ENCODE assay signal across 8 cellular contexts in the genomic region with DNA sequence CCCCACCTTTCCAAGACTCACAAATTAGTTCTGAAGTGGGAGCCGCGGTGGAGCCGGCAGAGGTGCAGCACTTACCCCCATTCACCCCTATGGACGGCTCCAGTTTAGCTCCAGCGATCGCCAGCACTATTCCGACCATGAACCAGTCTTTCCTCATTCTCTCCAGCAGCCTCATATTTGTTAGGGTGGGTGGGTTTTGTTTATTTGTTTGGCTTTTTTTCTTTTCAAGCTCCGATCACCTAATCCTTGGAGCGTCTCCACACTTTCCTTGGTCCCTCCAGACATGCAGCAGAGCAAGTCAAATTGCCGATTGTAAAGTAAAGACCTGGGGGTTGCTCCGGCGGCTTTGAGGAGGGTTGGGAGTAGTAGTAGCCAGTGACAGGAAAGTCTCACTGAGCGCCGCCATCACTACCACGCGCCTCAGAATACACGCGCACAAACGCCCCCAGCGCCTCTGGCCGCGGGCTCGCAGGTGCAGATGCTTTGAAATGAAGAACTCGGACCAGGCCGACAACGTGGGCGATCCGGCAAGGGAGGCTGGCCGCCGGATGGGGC. TPM values are rescaled to one million over a fixed set of nuclear protein-coding genes. Genes with fewer than 3 reads are reported as not detected.
DNase-seq lines count a peak whose midpoint lies in the region; ATAC-seq and TF ChIP-seq lines count a peak whose summit lies in the region.

A gene with protein sequence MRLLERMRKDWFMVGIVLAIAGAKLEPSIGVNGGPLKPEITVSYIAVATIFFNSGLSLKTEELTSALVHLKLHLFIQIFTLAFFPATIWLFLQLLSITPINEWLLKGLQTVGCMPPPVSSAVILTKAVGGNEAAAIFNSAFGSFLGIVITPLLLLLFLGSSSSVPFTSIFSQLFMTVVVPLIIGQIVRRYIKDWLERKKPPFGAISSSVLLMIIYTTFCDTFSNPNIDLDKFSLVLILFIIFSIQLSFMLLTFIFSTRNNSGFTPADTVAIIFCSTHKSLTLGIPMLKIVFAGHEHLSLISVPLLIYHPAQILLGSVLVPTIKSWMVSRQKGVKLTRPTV (minus strand): TSS at position 398 of the 555 bp plus-strand sequence. CDS start 223 bp downstream, at position 175.

- intact Hi-C loops in IMR-90 (cut with micrococcal nuclease): loop anchor here (1.0 to 10.0 kb wide), 4 partner anchors 116 to 573 kb away; a partner anchor contains a TSS

- no peak within 1 kb of the TSS for H2BK20ac ChIP-seq in IMR-90 (ENCODE audit: low read depth, low read length)

- no peak for TF ChIP-seq EP300 in neural cell (conservative IDR thresholded peaks at IDR 0.05; ENCODE audit: poor library complexity, severe bottlenecking)

- no TSS peak for BruUV-seq in IMR-90 (replicated peaks; lab: Mats Ljungman, UMichigan)

- peak within 1 kb of the TSS; percentile 86 for H4K5ac ChIP-seq in IMR-90 (ENCODE audit: low read depth, low read length)

- H3K9ac ChIP-seq in IMR-90 (ENCODE audit: low read depth, low read length) (peak within 1 kb of the TSS; percentile 96), neural cell (ENCODE audit: low read length) (peak within 1 kb of the TSS; percentile 97)

- peak within 1 kb of the TSS; percentile 83 for H2BK5ac ChIP-seq in IMR-90 (ENCODE audit: low read depth, low read length, poor library complexity, severe bottlenecking)

- H3K18ac ChIP-seq in IMR-90 (ENCODE audit: low read depth, low read length): peak within 1 kb of the TSS; percentile 87

- ATAC-seq in GM21619 (IDR thresholded peaks at IDR 0.05; ENCODE audit: unreplicated experiment) (peak; percentile 81), IMR-90 (ENCODE audit: low read depth) (peak; percentile 89)

- peak within 1 kb of the TSS; percentile 88 for H3K4ac ChIP-seq in IMR-90 (ENCODE audit: low read depth, low read length)

- TF ChIP-seq RAD21 in IMR-90 (IDR thresholded peaks at IDR 0.05; ENCODE audit: low read length) (no peak), neural cell (conservative IDR thresholded peaks at IDR 0.05) (peak; percentile 11)

- peak within 1 kb of the TSS; percentile 94 to 96 for H4K8ac ChIP-seq in IMR-90 (ENCODE audit: low read depth in 2 of 2, low read length in 2 of 2)

- TF ChIP-seq POLR2A in IMR-90 (IDR thresholded peaks at IDR 0.05; ENCODE audit: low read depth, low read length): no peak

- H4K20me1 ChIP-seq in DOHH2 (ENCODE audit: control insufficient read depth, insufficient read depth, low read depth, low read length) (no peaks in the 10 kb centered on the region), IMR-90 (ENCODE audit: insufficient read depth, low read length) (no peaks in the 10 kb centered on the region), neural cell (ENCODE audit: insufficient read depth) (no peaks in the 10 kb centered on the region)

- H2AFZ ChIP-seq in IMR-90 (replicated peaks; ENCODE audit: low read length, poor library complexity): peak within 1 kb of the TSS; percentile 100
- H2AFZ ChIP-seq in neural cell (ENCODE audit: low read depth, low read length): peak within 1 kb of the TSS; percentile 98

- H3K79me2 ChIP-seq in DOHH2 (ENCODE audit: control insufficient read depth, low read length) (peaks cover 45% of the 10 kb centered on the region), neural cell (replicated peaks; ENCODE audit: insufficient read depth, low read length) (peaks cover 21% of the 10 kb centered on the region)

- no peaks in the 10 kb centered on the region for H3K9me2 ChIP-seq in DOHH2 (replicated peaks; ENCODE audit: control insufficient read depth, low read length)
- H3K9me2 ChIP-seq in neural cell (ENCODE audit: insufficient read depth, low read length): no peaks in the 10 kb centered on the region

- no peaks in the 10 kb centered on the region for H3F3A ChIP-seq in DOHH2 (ENCODE audit: control insufficient read depth, insufficient read depth)
- H3F3A ChIP-seq in neural cell (ENCODE audit: insufficient read depth, low read length, poor library complexity, severe bottlenecking): no peaks in the 10 kb centered on the region

- TF ChIP-seq CTCF in DOHH2 (IDR thresholded peaks at IDR 0.05; ENCODE audit: low read depth, low read length, poor library complexity, severe bottlenecking): no peak
- no peak for TF ChIP-seq CTCF in IMR-90 (conservative IDR thresholded peaks at IDR 0.05; ENCODE audit: low read depth, low read length)
- TF ChIP-seq CTCF in RWPE1 (conservative IDR thresholded peaks at IDR 0.05; ENCODE audit: low read depth): no peak
- TF ChIP-seq CTCF in foreskin fibroblast (IDR thresholded peaks at IDR 0.05; ENCODE audit: low read depth, low read length): no peak
- TF ChIP-seq CTCF in neural cell (IDR thresholded peaks at IDR 0.05; ENCODE audit: poor library complexity, severe bottlenecking): peak; percentile 18
- TF ChIP-seq CTCF in subcutaneous adipose tissue (IDR thresholded peaks at IDR 0.05; ENCODE audit: low read depth): no peak

- in situ Hi-C loops in IMR-90 (cut with MboI; ENCODE audit: low sequenced_read_pairs): no loop called here

- 0% methylated on average over 7 of the region's 30 CpGs; no CpG with 5 or more reads in 1 of the 2 experiments for WGBS in IMR-90 (ENCODE audit: extremely low coverage in 2 of 2, insufficient read length in 1 of 2), 2 experiments

- peak within 1 kb of the TSS; percentile 88 for H3K23ac ChIP-seq in IMR-90 (ENCODE audit: low read depth, low read length)

- peak within 1 kb of the TSS; percentile 9; the same call in 1 of the 3 replicates for H2BK15ac ChIP-seq in IMR-90 (ENCODE audit: low read depth, low read length)

- peaks cover 4% of the 10 kb centered on the region; the same call in 1 of the 2 replicates for H3K36me3 ChIP-seq in DOHH2 (ENCODE audit: control insufficient read depth, low read length)
- H3K36me3 ChIP-seq in IMR-90 (ENCODE audit: control insufficient read depth, insufficient read depth, low read length): no peaks in the 10 kb centered on the region
- no peaks in the 10 kb centered on the region for H3K36me3 ChIP-seq in neural cell (ENCODE audit: insufficient read depth, low read length)

- peak within 1 kb of the TSS; percentile 89 for H3K4me3 ChIP-seq in DOHH2 (ENCODE audit: low read length)
- H3K4me3 ChIP-seq in IMR-90 (ENCODE audit: insufficient read depth, low read depth, low read length): peak within 1 kb of the TSS; percentile 94
- H3K4me3 ChIP-seq in foreskin fibroblast (ENCODE audit: low read depth in 1 of 2, low read length in 2 of 2): peak within 1 kb of the TSS; percentile 68 to 81
- peak within 1 kb of the TSS; percentile 93 for H3K4me3 ChIP-seq in neural cell (ENCODE audit: low read length)

- peak; percentile 71 for DNase-seq in IMR-90
- DNase-seq in RWPE1 (ENCODE audit: low spot score): peak; percentile 73
- peak; percentile 54 for DNase-seq in activated T-helper 9 cell treated with anti-CD3 and anti-CD28 coated beads, Interleukin-2, amount 50 U/mL, for 16 hours (ENCODE audit: low read depth)
- DNase-seq in foreskin fibroblast: peak; percentile 68 to 87

- peaks cover 24 to 29% of the 10 kb centered on the region in 2 experiments for H3K79me1 ChIP-seq in IMR-90 (ENCODE audit: low read depth in 1 of 2, low read length in 2 of 2)

- dilution Hi-C loops in IMR-90 (cut with HindIII; ENCODE audit: low sequenced_read_pairs, unreplicated experiment): no loop called here

- CTCF ChIA-PET in IMR-90 (lab: Yijun Ruan, JAX) (no interaction called here), RWPE1 (lab: Yijun Ruan, JAX) (no interaction called here)

- peak within 1 kb of the TSS; percentile 97 for H3K56ac ChIP-seq in IMR-90 (ENCODE audit: extremely low read depth, insufficient read depth, low read length)

- H3K9me1 ChIP-seq in IMR-90 (ENCODE audit: insufficient read depth, low read length): no peaks in the 10 kb centered on the region

- H3K4me2 ChIP-seq in DOHH2 (ENCODE audit: low read length): peak within 1 kb of the TSS; percentile 96
- peak within 1 kb of the TSS; percentile 94 for H3K4me2 ChIP-seq in IMR-90 (ENCODE audit: low read depth, low read length)
- peak within 1 kb of the TSS; percentile 90 for H3K4me2 ChIP-seq in neural cell (ENCODE audit: low read length)

- H3K27me3 ChIP-seq in DOHH2 (ENCODE audit: control insufficient read depth, low read length) (no peaks in the 10 kb centered on the region), IMR-90 (ENCODE audit: control insufficient read depth, insufficient read depth, low read length) (no peaks in the 10 kb centered on the region), neural cell (ENCODE audit: insufficient read depth, low read depth, low read length) (no peaks in the 10 kb centered on the region)

- H3K14ac ChIP-seq in IMR-90 (replicated peaks; ENCODE audit: low read depth, low read length): peak within 1 kb of the TSS; percentile 89

- H3K27ac ChIP-seq in DOHH2 (ENCODE audit: low read depth, low read length) (peak within 1 kb of the TSS; percentile 48), IMR-90 (ENCODE audit: insufficient read depth, low read length) (peak within 1 kb of the TSS; percentile 93), RWPE1 (peak within 1 kb of the TSS; percentile 87), neural cell (ENCODE audit: low read length) (peak within 1 kb of the TSS; percentile 89)

- H3K4me1 ChIP-seq in DOHH2 (ENCODE audit: control insufficient read depth, low read length): peaks cover 32% of the 10 kb centered on the region
- no peaks in the 10 kb centered on the region for H3K4me1 ChIP-seq in IMR-90 (ENCODE audit: control insufficient read depth, insufficient read depth, low read length)

- H2AK9ac ChIP-seq in IMR-90 (replicated peaks; ENCODE audit: low read depth, low read length, poor library complexity): peak within 1 kb of the TSS; percentile 61

- POLR2A ChIA-PET in IMR-90 (lab: Charles Lee; ENCODE audit: unreplicated experiment) (no interaction called here), RWPE1 (lab: Yijun Ruan, JAX; ENCODE audit: low non-redundant PET) (no interaction called here)

- peak within 1 kb of the TSS; percentile 35; the same call in 1 of the 2 replicates for H2AK5ac ChIP-seq in IMR-90 (ENCODE audit: low read depth, low read length)

- H3K9me3 ChIP-seq in DOHH2 (ENCODE audit: control insufficient read depth, insufficient read depth, low read length) (no peaks in the 10 kb centered on the region), IMR-90 (ENCODE audit: control insufficient read depth, insufficient read depth, low read length) (no peaks in the 10 kb centered on the region), neural cell (ENCODE audit: low read length) (no peaks in the 10 kb centered on the region)

- peak within 1 kb of the TSS; percentile 81 for H4K91ac ChIP-seq in IMR-90 (ENCODE audit: insufficient read depth, low read depth, low read length)

- peak within 1 kb of the TSS; percentile 78 for H2BK120ac ChIP-seq in IMR-90 (ENCODE audit: low read depth, low read length)

TF ChIP-seq in IMR-90, 13 proteins besides CTCF, POLR2A, EP300 and RAD21 (continues in another document):
- no peak for TF ChIP-seq CEBPB (IDR thresholded peaks at IDR 0.05; ENCODE audit: low read depth, low read length)

TF ChIP-seq in neural cell, 6 proteins besides CTCF, POLR2A, EP300 and RAD21 (continues in another document):
- no peak for TF ChIP-seq POLR2AphosphoS5 (IDR thresholded peaks at IDR 0.05)
- TF ChIP-seq TAF1 (IDR thresholded peaks at IDR 0.05; ENCODE audit: low read depth): no peak

RNA-seq across cellular contexts. Expression of the gene that starts here (rescaled TPM):
- total RNA-seq in IMR-90 (2012; rRNA removed) (8.4 and 15.3 TPM in 2 replicates), subcutaneous adipose tissue (10 to 100 TPM; 10.2 to 18.1 (median 12.9) TPM)
- polyA plus RNA-seq in IMR-90 (2012; rRNA removed) (4.3 and 5.2 TPM in 2 replicates), neural cell (5.5 and 7.0 TPM in 2 replicates)
- 0.58 and 0.66 TPM in 2 replicates for polyA plus RNA-seq in IMR-90 (2012; cell fraction: cytosol; rRNA removed)
- polyA plus RNA-seq in IMR-90 (2012; cell fraction: nucleus; rRNA removed; ENCODE audit: low replicate concordance): 0.87 and 9.2 TPM in 2 replicates
- polyA minus RNA-seq in neural cell: 19.2 and 28.9 TPM in 2 replicates

Comparison
In these comparisons a context has a peak if more than half of its experiments do, and no peak if none do; other contexts are left out.
1. Peak in every context shown above with its lines: DNase-seq, ATAC-seq, H3K4me3 ChIP-seq and H3K27ac ChIP-seq.